Comparison of ENCODE assay signal across 8 cellular contexts in genomic region chr16:14989291-14990251, GRCh38. TPM values are rescaled to one million over a fixed set of nuclear protein-coding genes. Genes with fewer than 3 reads are reported as not detected.
DNase-seq lines count a peak whose midpoint lies in the region; ATAC-seq and TF ChIP-seq lines count a peak whose summit lies in the region.
"Not testable (repeated sequence)": the region's sequence is repeated elsewhere in the genome, so short reads cannot be mapped to it uniquely, and the experiment has no call there.

No MANE protein-coding gene starts in this region.

- 80% methylated on average over 1 of the region's 93 CpGs for WGBS in right lobe of liver (ENCODE audit: insufficient coverage, low coverage, low lambda C conversion rate, missing lambda C conversion rate)
- WGBS in aorta, 2 donors, result 77 to 78% methylated on average over 78 to 88 of the region's 93 CpGs

- H3K36me3 Mint-ChIP-seq in CD8-positive, alpha-beta T cell, result peaks cover 44% of the 10 kb centered on the region
- H3K36me3 Mint-ChIP-seq in activated B cell treated with CpG ODN at 0.5 μM for 24 hours (ENCODE audit: low read depth) (peaks cover 39% of the 10 kb centered on the region), chondrocyte (ENCODE audit: low read depth) (peaks cover 28% of the 10 kb centered on the region)

- not testable (repeated sequence) for H3K9me3 Mint-ChIP-seq in CD8-positive, alpha-beta T cell; activated B cell treated with CpG ODN at 0.5 μM for 24 hours; chondrocyte (ENCODE audit: low read depth)

- not testable (repeated sequence) for H3K27me3 Mint-ChIP-seq in CD8-positive, alpha-beta T cell (ENCODE audit: low read depth); activated B cell treated with CpG ODN at 0.5 μM for 24 hours; chondrocyte (ENCODE audit: low read depth)

- intact Hi-C loops in CD8-positive, alpha-beta T cell (cut with DNase I, micrococcal nuclease); left cardiac atrium (cut with DNase I); right lobe of liver (cut with DNase I); aorta (cut with DNase I): not testable (repeated sequence)
- intact Hi-C loops in activated B cell treated with CpG ODN at 0.5 μM for 24 hours (cut with micrococcal nuclease), result loop anchor here (2.0 kb wide), 1 partner anchor 27 kb away; no protein-coding TSS in a partner anchor

- peak; percentile 15 for ATAC-seq in CD8-positive, alpha-beta T cell
- ATAC-seq in HG02884 (IDR thresholded peaks at IDR 0.05; ENCODE audit: unreplicated experiment) (peak; percentile 38), activated B cell treated with CpG ODN at 0.5 μM for 24 hours (ENCODE audit: low read depth) (peak; percentile 70), left cardiac atrium (peak; percentile 39 to 41), right lobe of liver (peak; percentile 88 to 97 (median 94)), aorta (ENCODE audit: low FRiP score) (peak; percentile 45)

- TF ChIP-seq CTCF in CD8-positive, alpha-beta T cell (IDR thresholded peaks at IDR 0.05); activated B cell treated with CpG ODN at 0.5 μM for 24 hours (IDR thresholded peaks at IDR 0.05); chondrocyte (IDR thresholded peaks at IDR 0.05); right lobe of liver (IDR thresholded peaks at IDR 0.05): not testable (repeated sequence)

- H3K27me3 ChIP-seq in CD8-positive, alpha-beta T cell (ENCODE audit: insufficient read depth, low read length); right lobe of liver; aorta (ENCODE audit: control insufficient read depth in 1 of 2, insufficient read depth in 2 of 2, low read length in 1 of 2): not testable (repeated sequence)

- CTCF ChIA-PET in CD8-positive, alpha-beta T cell (lab: Charles Lee); activated B cell treated with CpG ODN at 0.5 μM for 24 hours (lab: Charles Lee): not testable (repeated sequence)

- peak; percentile 14 for TF ChIP-seq POLR2A in right lobe of liver (IDR thresholded peaks at IDR 0.05)

- DNase-seq in CD8-positive, alpha-beta T cell; activated B cell treated with CpG ODN at 0.5 μM for 24 hours; left cardiac atrium; aorta: not testable (repeated sequence)
- DNase-seq in chondrocyte (ENCODE audit: low spot score) (peak; percentile 96), right lobe of liver (peak; percentile 55 to 78 (median 59)), retina (peak; percentile 67)

- not testable (repeated sequence) for H3K27ac Mint-ChIP-seq in CD8-positive, alpha-beta T cell; activated B cell treated with CpG ODN at 0.5 μM for 24 hours; chondrocyte (ENCODE audit: unreplicated experiment)

- not testable (repeated sequence) for H3K9me3 ChIP-seq in CD8-positive, alpha-beta T cell (ENCODE audit: low read length); right lobe of liver; aorta (ENCODE audit: control insufficient read depth, low read length)

- H3K4me3 ChIP-seq in CD8-positive, alpha-beta T cell (ENCODE audit: low read depth, low read length); aorta (ENCODE audit: low read length in 2 of 2): not testable (repeated sequence)
- peak overlapping the region in 1 of 3 donors; percentile 23 for H3K4me3 ChIP-seq in right lobe of liver

- peaks cover 22% of the 10 kb centered on the region for H3K4me1 Mint-ChIP-seq in CD8-positive, alpha-beta T cell (ENCODE audit: low read depth)
- H3K4me1 Mint-ChIP-seq in activated B cell treated with CpG ODN at 0.5 μM for 24 hours, result peaks cover 17% of the 10 kb centered on the region
- H3K4me1 Mint-ChIP-seq in chondrocyte (ENCODE audit: low read depth), result not testable (repeated sequence)

- H3K27ac ChIP-seq in CD8-positive, alpha-beta T cell (ENCODE audit: low read depth, low read length); right lobe of liver; aorta (ENCODE audit: low read depth in 1 of 2, low read length in 2 of 2): not testable (repeated sequence)

- H3K4me3 Mint-ChIP-seq in CD8-positive, alpha-beta T cell; activated B cell treated with CpG ODN at 0.5 μM for 24 hours; chondrocyte (ENCODE audit: unreplicated experiment): not testable (repeated sequence)

- POLR2A ChIA-PET in CD8-positive, alpha-beta T cell (lab: Charles Lee); activated B cell treated with CpG ODN at 0.5 μM for 24 hours (lab: Charles Lee): not testable (repeated sequence)

- H3K4me1 ChIP-seq in CD8-positive, alpha-beta T cell (ENCODE audit: insufficient read depth, low read length); aorta (ENCODE audit: control insufficient read depth in 1 of 2, insufficient read depth in 2 of 2, low read length in 2 of 2): not testable (repeated sequence)
- peaks cover 0 to 27% (median 8%) of the 10 kb centered on the region in 4 donors for H3K4me1 ChIP-seq in right lobe of liver

- H3K36me3 ChIP-seq in CD8-positive, alpha-beta T cell (ENCODE audit: insufficient read depth, low read length); aorta (ENCODE audit: control insufficient read depth in 1 of 2, insufficient read depth in 2 of 2, low read length in 1 of 2): not testable (repeated sequence)
- peaks cover 0 to 24% (median 12%) of the 10 kb centered on the region in 4 donors for H3K36me3 ChIP-seq in right lobe of liver

RNA-seq across cellular contexts. Expression of gene PDXDC1, which starts 14.7 kb away (rescaled TPM):
- total RNA-seq in CD8-positive, alpha-beta T cell, result 10 to 100 TPM; 89.5 to 96.3 TPM
- total RNA-seq in activated B cell treated with CpG ODN at 0.5 μM for 24 hours (59.2 and 68.9 TPM in 2 replicates), chondrocyte (120 to 156 TPM (median 125 TPM) in 3 replicates), left cardiac atrium (100 to 1,000 TPM in 1 of 2 donors, 10 to 100 TPM in 1; 73.8 to 103 TPM), right lobe of liver (100 to 1,000 TPM in 4 of 6 experiments, 10 to 100 TPM in 2; 78.8 to 144 (median 111) TPM), aorta (10 to 100 TPM; 84.7 to 88.1 TPM)
- 10 to 100 TPM; 51.4 to 56.3 TPM for polyA plus RNA-seq in aorta

RNA-seq across cellular contexts. Expression of gene NPIPA1, which starts 52.3 kb away (rescaled TPM):
- 10 to 100 TPM; 83.5 to 96.7 TPM for total RNA-seq in CD8-positive, alpha-beta T cell
- total RNA-seq in activated B cell treated with CpG ODN at 0.5 μM for 24 hours (84.3 and 89.6 TPM in 2 replicates), chondrocyte (119 to 145 TPM (median 143 TPM) in 3 replicates), left cardiac atrium (10 to 100 TPM; 52.2 to 56.3 TPM), right lobe of liver (10 to 100 TPM; 14.0 to 48.3 (median 33.6) TPM), aorta (100 to 1,000 TPM; 124 to 221 TPM)
- 100 to 1,000 TPM in 1 of 2 donors, 10 to 100 TPM in 1; 24.0 to 167 TPM for polyA plus RNA-seq in aorta

Comparison
In these comparisons a context has a peak if more than half of its experiments do, and no peak if none do; other contexts are left out.
1. ATAC-seq: peak in every context shown above with its lines; median percentile 94 in right lobe of liver; 70 in activated B cell treated with CpG ODN at 0.5 μM for 24 hours; 45 in aorta; 40 in left cardiac atrium; 38 in HG02884; 15 in CD8-positive, alpha-beta T cell.